8 cellular contexts compared by ENCODE assay signal in the genomic region with DNA sequence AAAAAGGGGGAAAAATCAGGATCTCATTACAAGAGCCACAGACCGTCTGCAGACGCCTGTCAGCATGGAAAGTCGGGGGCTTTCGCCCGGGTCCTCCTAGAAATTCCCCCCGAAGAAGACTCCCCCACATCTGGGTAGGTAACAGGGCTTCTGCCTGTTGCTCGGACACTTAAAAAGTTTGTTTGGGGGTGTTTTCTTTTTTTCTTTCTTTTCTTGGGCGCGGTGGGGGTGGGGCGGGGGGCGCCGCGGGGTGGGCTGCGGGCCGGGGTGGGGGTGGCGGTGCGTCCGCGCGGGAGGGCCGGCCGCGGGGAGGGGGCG. TPM values are rescaled to one million over a fixed set of nuclear protein-coding genes. Genes with fewer than 3 reads are reported as not detected.
DNase-seq lines count a peak whose midpoint lies in the region; ATAC-seq, FAIRE-seq and TF ChIP-seq lines count a peak whose summit lies in the region.

No MANE protein-coding gene starts in this region.

- TF ChIP-seq CTCF in bronchial epithelial cell (IDR thresholded peaks at IDR 0.05; ENCODE audit: insufficient read depth, low read length, severe bottlenecking): no peak

- no peaks in the 10 kb centered on the region for H3K27me3 ChIP-seq in bronchial epithelial cell (ENCODE audit: control insufficient read depth, insufficient read depth, low read length)

- peak overlapping the region; percentile 90 for H3K4me3 ChIP-seq in bronchial epithelial cell (ENCODE audit: low read depth, low read length)

- no peaks in the 10 kb centered on the region for H3K36me3 ChIP-seq in bronchial epithelial cell (ENCODE audit: control insufficient read depth, insufficient read depth, low read length)

- no peaks in the 10 kb centered on the region for H3K9me3 Mint-ChIP-seq in natural killer cell treated with Interleukin-12 subunit alpha and Interleukin-12 subunit beta and Interleukin-15 and Interleukin-18, amount 100 ng/mL, for 72 hours

- no peak for FAIRE-seq in bronchial epithelial cell (lab: Jason Lieb, UNC)
- no peak for FAIRE-seq in H54 (lab: Jason Lieb, UNC)

- H3K27me3 Mint-ChIP-seq in natural killer cell treated with Interleukin-12 subunit alpha and Interleukin-12 subunit beta and Interleukin-15 and Interleukin-18, amount 100 ng/mL, for 72 hours: no peaks in the 10 kb centered on the region

- DNase-seq in bronchial epithelial cell (ENCODE audit: low read depth) (no peak), NCI-H187 treated with DMSO at 0.1 percent for 48 hours (lab: John Stamatoyannopoulos, UW) (no peak), epidermal melanocyte (ENCODE audit: insufficient read length, low spot score) (no peak), H54 (ENCODE audit: insufficient read length, low spot score) (no peak), H4 (ENCODE audit: low spot score) (no peak)
- DNase-seq in natural killer cell treated with Interleukin-12 subunit alpha and Interleukin-12 subunit beta and Interleukin-15 and Interleukin-18, amount 100 ng/mL, for 72 hours (ENCODE audit: low spot score): no peak

- no peak for TF ChIP-seq POLR2A in H54 (IDR thresholded peaks at IDR 0.05; ENCODE audit: low read depth, low read length)

- H3K36me3 Mint-ChIP-seq in natural killer cell treated with Interleukin-12 subunit alpha and Interleukin-12 subunit beta and Interleukin-15 and Interleukin-18, amount 100 ng/mL, for 72 hours: peaks cover 11% of the 10 kb centered on the region

- H3K27ac Mint-ChIP-seq in natural killer cell treated with Interleukin-12 subunit alpha and Interleukin-12 subunit beta and Interleukin-15 and Interleukin-18, amount 100 ng/mL, for 72 hours: peak overlapping the region; percentile 92 to 95

- peak; percentile 19 for ATAC-seq in GM19395 (IDR thresholded peaks at IDR 0.05; ENCODE audit: unreplicated experiment)
- ATAC-seq in HG03280 (IDR thresholded peaks at IDR 0.05; ENCODE audit: unreplicated experiment): peak; percentile 5
- peak in 1 of 2 donors; percentile 1 for ATAC-seq in natural killer cell treated with Interleukin-12 subunit alpha and Interleukin-12 subunit beta and Interleukin-15 and Interleukin-18, amount 100 ng/mL, for 72 hours

- H3K4me3 Mint-ChIP-seq in natural killer cell treated with Interleukin-12 subunit alpha and Interleukin-12 subunit beta and Interleukin-15 and Interleukin-18, amount 100 ng/mL, for 72 hours: peak overlapping the region; percentile 95

- peaks cover 38% of the 10 kb centered on the region in 2 donors for H3K4me1 Mint-ChIP-seq in natural killer cell treated with Interleukin-12 subunit alpha and Interleukin-12 subunit beta and Interleukin-15 and Interleukin-18, amount 100 ng/mL, for 72 hours (ENCODE audit: low read depth in 2 of 2)

RNA-seq across cellular contexts. Expression of gene ELK3, which starts 0.4 kb away (rescaled TPM):
- total RNA-seq in bronchial epithelial cell: 4.2 and 5.3 TPM in 2 replicates
- total RNA-seq in natural killer cell treated with Interleukin-12 subunit alpha and Interleukin-12 subunit beta and Interleukin-15 and Interleukin-18, amount 100 ng/mL, for 72 hours: 10 to 100 TPM; 16.0 to 21.6 TPM
- total RNA-seq in H4 (2014; rRNA removed; shearing (Covaris generic)): 15.1 and 17.8 TPM in 2 replicates
